1 cellular context compared by ENCODE assay signal in the genomic region with DNA sequence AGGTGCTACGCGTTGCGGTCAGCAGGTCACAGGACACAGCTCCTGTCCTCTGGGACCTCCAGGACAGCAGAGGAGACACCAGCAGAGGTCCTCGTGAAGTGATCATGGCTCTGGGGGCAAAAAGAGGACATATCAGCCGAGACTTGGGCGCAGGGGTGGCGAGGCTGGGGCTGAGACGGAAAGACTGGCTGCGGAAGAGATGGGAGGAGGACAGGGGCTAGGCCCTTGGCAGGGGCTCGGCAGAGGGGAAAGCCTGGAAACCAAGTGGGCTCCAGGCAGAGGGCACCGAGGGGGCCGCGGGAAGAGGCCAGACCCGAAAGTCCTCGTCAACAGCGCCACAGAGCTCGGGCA.
TF ChIP-seq lines count a peak whose summit lies in the region.

No MANE protein-coding gene starts in this region.

TF ChIP-seq in H1, 55 proteins besides CTCF, POLR2A, EP300 and RAD21:
- TF ChIP-seq JUN (IDR thresholded peaks at IDR 0.05; ENCODE audit: low read depth, low read length) (no peak), CBX8 (IDR thresholded peaks at IDR 0.05; ENCODE audit: borderline replicate concordance, low read depth, low read length) (no peak), CHD1 (IDR thresholded peaks at IDR 0.05; ENCODE audit: low read depth, low read length) (no peak), YY1 (IDR thresholded peaks at IDR 0.05; ENCODE audit: low read depth, low read length) (no peak), FOSL1 (IDR thresholded peaks at IDR 0.05; ENCODE audit: insufficient read depth, low read depth, low read length) (no peak), RFX5 (IDR thresholded peaks at IDR 0.05; ENCODE audit: borderline replicate concordance, low read depth, low read length) (no peak), TBP (IDR thresholded peaks at IDR 0.05; ENCODE audit: low read depth, low read length) (no peak), BACH1 (IDR thresholded peaks at IDR 0.05; ENCODE audit: low read length) (no peak), BCL11A (IDR thresholded peaks at IDR 0.05; ENCODE audit: low read depth in 2 of 2, low read length in 2 of 2) (no peak)
